Comparison of ENCODE assay signal across 8 cellular contexts in genomic region chr16:21520134-21521047, GRCh38.
DNase-seq lines count a peak whose midpoint lies in the region; ATAC-seq, FAIRE-seq and TF ChIP-seq lines count a peak whose summit lies in the region.
"Not testable (repeated sequence)": the region's sequence is repeated elsewhere in the genome, so short reads cannot be mapped to it uniquely, and the experiment has no call there.

No MANE protein-coding gene starts in this region.

- peaks cover 11% of the 10 kb centered on the region for H4K20me1 ChIP-seq in keratinocyte (ENCODE audit: control insufficient read depth, extremely low read depth, insufficient read depth, low read length)

- ATAC-seq in GM19035 (IDR thresholded peaks at IDR 0.05; ENCODE audit: unreplicated experiment) (peak; percentile 60), HG03280 (IDR thresholded peaks at IDR 0.05; ENCODE audit: unreplicated experiment) (peak; percentile 67)
- peak; percentile 64 to 73 for ATAC-seq in activated CD4-positive, CD25-positive, alpha-beta regulatory T cell treated with anti-CD3 and anti-CD28 coated beads, Interleukin-2, amount 50 U/mL, for 24 hours
- ATAC-seq in central memory CD8-positive, alpha-beta T cell (replicated peaks; ENCODE audit: extremely low read depth, poor library complexity, severe bottlenecking) = peak; percentile 82

- TF ChIP-seq CTCF in AG10803 (conservative IDR thresholded peaks at IDR 0.05; ENCODE audit: low read length); keratinocyte (optimal IDR thresholded peaks at IDR 0.05 in 1 of 3, IDR thresholded peaks at IDR 0.05 in 1 of 3, conservative IDR thresholded peaks at IDR 0.05 in 1 of 3; ENCODE audit: extremely low read depth in 1 of 3, insufficient read depth in 2 of 3, low read length in 3 of 3): not testable (repeated sequence)

- peak overlapping the region; percentile 95 for H3K4me3 Mint-ChIP-seq in central memory CD8-positive, alpha-beta T cell

- DNase-seq in AG10803 (ENCODE audit: low read depth) = peak; percentile 92
- DNase-seq in NCI-H345 treated with DMSO at 0.1 percent for 48 hours (lab: John Stamatoyannopoulos, UW; ENCODE audit: unreplicated experiment) = peak; percentile 79
- DNase-seq in central memory CD8-positive, alpha-beta T cell (ENCODE audit: low spot score in 2 of 2) = peak; percentile 96 to 100
- DNase-seq in keratinocyte (ENCODE audit: low read depth, low spot score) = not testable (repeated sequence)
- DNase-seq in stimulated activated CD4-positive, alpha-beta T cell treated with anti-CD3 and anti-CD28 coated beads, Interleukin-12 subunit alpha, Interleukin-12 subunit beta, amount 100 ng/mL, for 48 hours (ENCODE audit: low read depth in 2 of 3, low spot score in 1 of 3) = peak; percentile 95 to 99 (median 98)

- H3K27ac Mint-ChIP-seq in central memory CD8-positive, alpha-beta T cell (ENCODE audit: low read depth) = peak overlapping the region; percentile 98

- H3K9ac ChIP-seq in keratinocyte (ENCODE audit: control insufficient read depth, extremely low read depth, insufficient read depth, low read length) = peak overlapping the region; percentile 94

- not testable (repeated sequence) for H3K27me3 ChIP-seq in keratinocyte (ENCODE audit: control insufficient read depth, extremely low read depth, insufficient read depth, low read length)

- not testable (repeated sequence) for H3K36me3 ChIP-seq in keratinocyte (ENCODE audit: control insufficient read depth in 2 of 2, extremely low read depth in 1 of 2, insufficient read depth in 2 of 2, low read length in 2 of 2)

- H3K9me3 ChIP-seq in keratinocyte (ENCODE audit: control insufficient read depth, low read depth, low read length) = not testable (repeated sequence)

- peak overlapping the region; percentile 91 for H3K27ac ChIP-seq in keratinocyte (ENCODE audit: control insufficient read depth, insufficient read depth, low read length)

- dilution Hi-C loops in keratinocyte (cut with MboI; ENCODE audit: extremely low pct_ligation_motif_present, low sequenced_read_pairs) = not testable (repeated sequence)

- FAIRE-seq in keratinocyte (lab: Jason Lieb, UNC) = not testable (repeated sequence)

- peak overlapping the region; percentile 66 for H3K4me3 ChIP-seq in AG10803 (ENCODE audit: low read length)
- H3K4me3 ChIP-seq in keratinocyte (ENCODE audit: control insufficient read depth in 2 of 3, extremely low read depth in 1 of 3, insufficient read depth in 2 of 3, low read depth in 1 of 3, low read length in 3 of 3) = peak overlapping the region; percentile 71 to 73 (median 72)

- peak overlapping the region; percentile 73 for H2AFZ ChIP-seq in keratinocyte (ENCODE audit: control insufficient read depth, low read length)

- H3K27me3 Mint-ChIP-seq in central memory CD8-positive, alpha-beta T cell = not testable (repeated sequence)

- H3K4me2 ChIP-seq in keratinocyte (ENCODE audit: control insufficient read depth, extremely low read depth, insufficient read depth, low read depth, low read length) = peak overlapping the region; percentile 22

- H3K9me3 Mint-ChIP-seq in central memory CD8-positive, alpha-beta T cell = not testable (repeated sequence)

- H3K36me3 Mint-ChIP-seq in central memory CD8-positive, alpha-beta T cell (ENCODE audit: insufficient read depth) = peaks cover 27% of the 10 kb centered on the region

- not testable (repeated sequence) for H3K4me1 ChIP-seq in keratinocyte (ENCODE audit: control insufficient read depth, extremely low read depth, insufficient read depth, low read length)

- peaks cover 29% of the 10 kb centered on the region for H3K4me1 Mint-ChIP-seq in central memory CD8-positive, alpha-beta T cell

- peaks cover 36% of the 10 kb centered on the region for H3K79me2 ChIP-seq in keratinocyte (ENCODE audit: control insufficient read depth, insufficient read depth, low read length)

- H3K9me1 ChIP-seq in keratinocyte (ENCODE audit: control insufficient read depth, extremely low read depth, insufficient read depth, low read length) = not testable (repeated sequence)
